Comparison of ENCODE assay signal across 1 cellular context in genomic region chr19:51547397-51548212, GRCh38.
TF ChIP-seq lines count a peak whose summit lies in the region.

No MANE protein-coding gene starts in this region.

TF ChIP-seq in K562, 482 proteins besides CTCF, POLR2A, EP300 and RAD21 (continued from another document and continues in another):
- TF ChIP-seq ZNF395 (CRISPR knock-in tag; IDR thresholded peaks at IDR 0.05) (peak; percentile 94), JUN (IDR thresholded peaks at IDR 0.05; ENCODE audit: borderline replicate concordance, low read depth, low read length) (peak; percentile 72; the same call in 1 of the 2 replicates), JUN (CRISPR knock-in tag; IDR thresholded peaks at IDR 0.05; ENCODE audit: borderline replicate concordance) (0 out of 2 replicates have a peak, but pooled peaks have one; percentile 29), ARID3A (IDR thresholded peaks at IDR 0.05; ENCODE audit: borderline replicate concordance, low read depth, low read length) (0 out of 2 replicates have a peak, but pooled peaks have one; percentile 15), ZNF143 (CRISPR knock-in tag; IDR thresholded peaks at IDR 0.05) (0 out of 2 replicates have a peak, but pooled peaks have one; percentile 41), ZFPM2 (CRISPR knock-in tag; IDR thresholded peaks at IDR 0.05) (0 out of 2 replicates have a peak, but pooled peaks have one; percentile 4), ETS1 (conservative IDR thresholded peaks at IDR 0.05; ENCODE audit: control insufficient read depth, low read depth, low read length) (0 out of 2 replicates have a peak, but pooled peaks have one; percentile 28), STAT5A (IDR thresholded peaks at IDR 0.05; ENCODE audit: borderline replicate concordance, low read length) (peak; percentile 99), DEAF1 (CRISPR knock-in tag; IDR thresholded peaks at IDR 0.05) (0 out of 2 replicates have a peak, but pooled peaks have one; percentile 21), PRMT5 (CRISPR knock-in tag; IDR thresholded peaks at IDR 0.05) (no peak), CSDE1 (IDR thresholded peaks at IDR 0.05) (0 out of 4 replicates have a peak, but pooled peaks of 1 of the 2 experiments have one; percentile 36), SOX6 (IDR thresholded peaks at IDR 0.05) (peak; percentile 98), MBD1 (CRISPR knock-in tag; IDR thresholded peaks at IDR 0.05) (no peak), MEF2A (IDR thresholded peaks at IDR 0.05; ENCODE audit: control insufficient read depth, low read depth, low read length) (peak; percentile 66; the same call in 1 of the 2 replicates), TAL1 (IDR thresholded peaks at IDR 0.05) (peak; percentile 99), CTBP1 (IDR thresholded peaks at IDR 0.05; ENCODE audit: borderline replicate concordance) (peak; percentile 69; the same call in 1 of the 2 replicates), TEAD1 (CRISPR knock-in tag; IDR thresholded peaks at IDR 0.05) (peak; percentile 66 to 83; a peak in 3 of 4 replicates), CCNT2 (IDR thresholded peaks at IDR 0.05; ENCODE audit: borderline replicate concordance, extremely low read depth, insufficient read length, low read depth, low read length) (peak; percentile 96), ZNF512 (tag; IDR thresholded peaks at IDR 0.05) (no peak), NR4A1 (CRISPR knock-in tag; IDR thresholded peaks at IDR 0.05) (no peak), NR4A1 (tag; IDR thresholded peaks at IDR 0.05) (peak; percentile 23), L3MBTL2 (IDR thresholded peaks at IDR 0.05) (peak; percentile 90), CAMTA2 (CRISPR knock-in tag; conservative IDR thresholded peaks at IDR 0.05) (no peak), ETV6 (IDR thresholded peaks at IDR 0.05; ENCODE audit: borderline replicate concordance in 1 of 2, low read depth in 2 of 2, low read length in 1 of 2) (peak in 1 of 2 experiments; percentile 94; a peak in 2 of 4 replicates), ETV6 (CRISPR knock-in tag; IDR thresholded peaks at IDR 0.05; ENCODE audit: borderline replicate concordance) (no peak), ZSCAN29 (IDR thresholded peaks at IDR 0.05) (0 out of 2 replicates have a peak, but pooled peaks have one; percentile 40), E4F1 (CRISPR knock-in tag; IDR thresholded peaks at IDR 0.05; ENCODE audit: borderline replicate concordance) (no peak), ZNF639 (CRISPR knock-in tag; conservative IDR thresholded peaks at IDR 0.05 in 1 of 2, IDR thresholded peaks at IDR 0.05 in 1 of 2) (no peak; a peak in 1 of 4 replicates), ZNF830 (CRISPR knock-in tag; IDR thresholded peaks at IDR 0.05) (peak; percentile 11; the same call in 1 of the 2 replicates), SMARCA4 (IDR thresholded peaks at IDR 0.05) (peak; percentile 98), POLR2H (tag; IDR thresholded peaks at IDR 0.05; ENCODE audit: low read depth) (peak; percentile 85)
- TF ChIP-seq, protein P1, sequence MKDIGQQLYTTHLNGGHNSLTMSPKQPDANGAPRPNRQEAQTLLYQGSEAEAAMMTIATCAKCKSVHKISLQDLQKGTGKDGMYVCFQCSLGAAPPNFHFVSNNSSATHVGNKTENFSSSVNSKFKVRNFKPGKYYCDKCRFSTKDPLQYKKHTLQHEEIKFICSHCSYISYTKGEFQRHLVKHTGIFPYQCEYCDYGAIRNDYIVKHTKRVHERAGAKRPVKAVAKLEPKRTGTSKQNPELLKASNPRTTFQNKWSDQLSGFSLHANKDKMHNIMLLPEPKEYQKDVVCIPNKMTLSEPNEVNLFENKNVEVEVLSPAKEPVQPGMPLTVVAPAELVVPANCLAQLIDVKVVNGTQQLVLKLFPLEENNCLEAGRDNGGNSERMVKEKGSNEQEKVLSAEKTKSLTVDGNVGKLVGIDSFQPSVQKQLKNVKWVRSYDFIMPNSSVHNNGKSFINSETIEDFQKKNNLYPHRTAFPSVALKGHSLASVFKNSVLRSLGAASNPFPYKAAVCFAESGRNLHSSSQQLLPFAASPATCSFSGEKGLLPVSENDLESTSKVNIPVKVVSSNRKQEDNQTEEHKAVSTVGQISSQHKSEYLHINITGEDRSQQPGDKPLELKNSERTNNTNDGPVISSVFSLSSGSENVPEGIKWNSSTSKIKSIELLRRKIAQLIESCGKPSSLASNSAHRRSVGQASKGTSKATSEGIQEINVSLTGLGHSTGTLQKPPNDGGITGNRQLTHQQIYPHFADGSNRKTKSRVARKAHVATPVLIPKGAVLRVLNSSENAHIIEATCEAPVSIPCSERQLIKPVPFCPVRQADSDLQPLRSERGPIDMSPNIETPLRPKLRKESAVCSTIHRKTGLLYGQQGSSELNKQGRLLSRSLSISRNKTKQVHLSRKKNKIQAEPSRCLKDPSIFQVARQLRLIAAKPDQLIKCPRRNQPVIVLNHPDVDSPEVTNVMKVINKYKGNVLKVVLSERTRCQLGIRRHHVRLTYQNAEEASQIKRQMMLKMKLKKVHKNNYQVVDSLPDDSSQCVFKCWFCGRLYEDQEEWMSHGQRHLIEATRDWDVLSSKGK (CRISPR knock-in tag; IDR thresholded peaks at IDR 0.05), result 0 out of 2 replicates have a peak, but pooled peaks have one; percentile 10
- TF ChIP-seq, protein P2, sequence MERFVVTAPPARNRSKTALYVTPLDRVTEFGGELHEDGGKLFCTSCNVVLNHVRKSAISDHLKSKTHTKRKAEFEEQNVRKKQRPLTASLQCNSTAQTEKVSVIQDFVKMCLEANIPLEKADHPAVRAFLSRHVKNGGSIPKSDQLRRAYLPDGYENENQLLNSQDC (CRISPR knock-in tag; IDR thresholded peaks at IDR 0.05), result peak; percentile 10; the same call in 1 of the 2 replicates
- TF ChIP-seq, protein P3, sequence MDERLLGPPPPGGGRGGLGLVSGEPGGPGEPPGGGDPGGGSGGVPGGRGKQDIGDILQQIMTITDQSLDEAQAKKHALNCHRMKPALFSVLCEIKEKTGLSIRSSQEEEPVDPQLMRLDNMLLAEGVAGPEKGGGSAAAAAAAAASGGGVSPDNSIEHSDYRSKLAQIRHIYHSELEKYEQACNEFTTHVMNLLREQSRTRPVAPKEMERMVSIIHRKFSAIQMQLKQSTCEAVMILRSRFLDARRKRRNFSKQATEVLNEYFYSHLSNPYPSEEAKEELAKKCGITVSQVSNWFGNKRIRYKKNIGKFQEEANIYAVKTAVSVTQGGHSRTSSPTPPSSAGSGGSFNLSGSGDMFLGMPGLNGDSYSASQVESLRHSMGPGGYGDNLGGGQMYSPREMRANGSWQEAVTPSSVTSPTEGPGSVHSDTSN (CRISPR knock-in tag; IDR thresholded peaks at IDR 0.05; ENCODE audit: low read depth), result no peak
- TF ChIP-seq, protein P3 (tag; conservative IDR thresholded peaks at IDR 0.05; ENCODE audit: low read depth), result peak; percentile 85
